7 cellular contexts compared by ENCODE assay signal in the genomic region with DNA sequence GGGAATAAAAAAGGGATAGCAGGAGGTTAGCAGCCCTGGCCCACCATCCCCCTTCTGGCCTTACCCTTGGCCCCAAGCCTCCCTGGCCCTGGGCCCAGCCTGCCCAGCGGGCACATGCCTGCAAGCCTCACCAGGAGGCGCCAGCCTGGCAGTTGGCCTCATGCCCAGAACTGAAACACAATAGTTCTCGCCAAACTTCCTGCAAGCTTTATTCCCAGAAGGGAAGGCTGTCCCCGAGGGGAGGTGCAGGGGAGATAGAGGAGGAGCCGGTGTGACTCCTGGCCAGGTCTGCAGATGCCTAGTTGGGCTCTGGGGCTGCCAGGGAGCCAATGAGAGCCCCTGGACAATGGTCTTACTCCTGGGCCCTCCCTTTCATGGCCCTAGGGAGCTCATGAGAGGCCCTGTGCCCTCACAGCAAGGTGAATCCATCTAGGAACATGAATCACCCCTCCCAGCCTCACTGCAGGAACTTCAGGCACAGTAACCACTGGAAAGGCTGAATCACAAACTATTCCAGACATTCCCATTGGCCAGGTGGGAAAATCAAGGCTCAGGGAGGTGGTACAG. TPM values are rescaled to one million over a fixed set of nuclear protein-coding genes. Genes with fewer than 3 reads are reported as not detected.
DNase-seq lines count a peak whose midpoint lies in the region; ATAC-seq and TF ChIP-seq lines count a peak whose summit lies in the region.

No MANE protein-coding gene starts in this region.

- no peak for ATAC-seq in GM19328 (IDR thresholded peaks at IDR 0.05; ENCODE audit: unreplicated experiment)

- no peak overlapping the region; the same call in 1 of the 2 replicates for H3K27ac Mint-ChIP-seq in HFFc6
- no peak overlapping the region for H3K27ac Mint-ChIP-seq in endodermal cell

- TF ChIP-seq CTCF in HFFc6 (IDR thresholded peaks at IDR 0.05) (peak; percentile 71), endodermal cell (conservative IDR thresholded peaks at IDR 0.05) (peak; percentile 35)

- WGBS in endodermal cell (ENCODE audit: insufficient coverage in 1 of 2, insufficient read length in 1 of 2), 2 experiments = 78 to 79% methylated on average over 3 to 5 of the region's 5 CpGs

- H3K4me3 ChIP-seq in endodermal cell (ENCODE audit: low read length) = no peak overlapping the region

- H3K4me3 Mint-ChIP-seq in HFFc6 (no peak overlapping the region), endodermal cell (no peak overlapping the region)

- no peak overlapping the region for H3K9ac ChIP-seq in endodermal cell (ENCODE audit: extremely low read depth, low read length, poor library complexity, severe bottlenecking)

- DNase-seq in HFFc6 = peak; percentile 76
- DNase-seq in NCI-H82 treated with DMSO at 0.1 percent for 48 hours (lab: John Stamatoyannopoulos, UW; ENCODE audit: unreplicated experiment) = peak; percentile 57
- DNase-seq in endodermal cell = peak; percentile 85
- DNase-seq in mucosa of gallbladder (ENCODE audit: low spot score) = peak; percentile 93
- DNase-seq in stimulated activated naive CD4-positive, alpha-beta T cell (lab: John Stamatoyannopoulos, UW) = no peak
- DNase-seq in SKM-1 (lab: John Stamatoyannopoulos, UW; ENCODE audit: unreplicated experiment) = no peak

- H3K9me3 Mint-ChIP-seq in HFFc6 (no peaks in the 10 kb centered on the region), endodermal cell (no peaks in the 10 kb centered on the region)

- H3K36me3 Mint-ChIP-seq in HFFc6 (ENCODE audit: low read depth) (no peaks in the 10 kb centered on the region), endodermal cell (ENCODE audit: low read depth) (no peaks in the 10 kb centered on the region)

- H3K27me3 Mint-ChIP-seq in HFFc6 (ENCODE audit: insufficient read depth) = peaks cover 2% of the 10 kb centered on the region; the same call in 1 of the 2 replicates
- no peaks in the 10 kb centered on the region for H3K27me3 Mint-ChIP-seq in endodermal cell (ENCODE audit: insufficient read depth)

- H3K9me3 ChIP-seq in endodermal cell (ENCODE audit: control insufficient read depth, low read length) = no peaks in the 10 kb centered on the region

- H3K4me1 ChIP-seq in endodermal cell (ENCODE audit: control insufficient read depth, insufficient read depth, low read length) = peaks cover 18% of the 10 kb centered on the region

- no peaks in the 10 kb centered on the region for H3K27me3 ChIP-seq in endodermal cell (ENCODE audit: control insufficient read depth, insufficient read depth, low read length, poor library complexity, severe bottlenecking)

- no peak overlapping the region for H3K27ac ChIP-seq in endodermal cell (ENCODE audit: low read depth, low read length)

- H3K36me3 ChIP-seq in endodermal cell (ENCODE audit: control insufficient read depth, insufficient read depth, low read length) = no peaks in the 10 kb centered on the region

- H3K4me1 Mint-ChIP-seq in HFFc6 (ENCODE audit: low read depth) = peaks cover 45% of the 10 kb centered on the region
- peaks cover 45% of the 10 kb centered on the region for H3K4me1 Mint-ChIP-seq in endodermal cell

RNA-seq across cellular contexts. Expression of a gene that starts 4.0 kb away (rescaled TPM):
- under 1 TPM in 1 of 6 experiments, not detected in 5; 0.30 TPM for total RNA-seq in HFFc6 (2021; fragmentation: NEBNext Ultra II Directional; extraction: Animal tissue kit (Norgen Biotek cat#: 25700))
- total RNA-seq in endodermal cell = 1 to 10 TPM; 2.8 to 3.5 TPM
- polyA plus RNA-seq in endodermal cell (2013, experiment 1 of 2) = 4.3 TPM
- polyA plus RNA-seq in endodermal cell (2013, experiment 2 of 2) = 2.9 TPM
- 1.0 TPM for total RNA-seq in mucosa of gallbladder

RNA-seq across cellular contexts. Expression of a gene that starts 37.5 kb away (rescaled TPM):
- total RNA-seq in HFFc6 (2021; fragmentation: NEBNext Ultra II Directional; extraction: Animal tissue kit (Norgen Biotek cat#: 25700)) = 1 to 10 TPM; 2.2 to 3.2 (median 2.6) TPM
- total RNA-seq in endodermal cell (10 to 100 TPM; 18.2 to 26.2 TPM), mucosa of gallbladder (0.75 TPM)
- 25.5 TPM for polyA plus RNA-seq in endodermal cell (2013, experiment 1 of 2)
- 24.2 TPM for polyA plus RNA-seq in endodermal cell (2013, experiment 2 of 2)

Comparison
In these comparisons a context has a peak if more than half of its experiments do, and no peak if none do; other contexts are left out.
1. DNase-seq: peak in HFFc6 (single experiment), NCI-H82 treated with DMSO at 0.1 percent for 48 hours (single experiment), endodermal cell (single experiment) and mucosa of gallbladder (single experiment); none in stimulated activated naive CD4-positive, alpha-beta T cell (0 of 6) and SKM-1 (single experiment).
2. RNA of a gene that starts 37.5 kb away (total RNA-seq): 18.2 to 26.2 TPM in endodermal cell; 2.2 to 3.2 TPM in HFFc6 and 0.75 TPM in mucosa of gallbladder (single experiment); every median in the first group is over 4 times any median in the second.